Comparison of ENCODE assay signal across 9 cellular contexts in the genomic region with DNA sequence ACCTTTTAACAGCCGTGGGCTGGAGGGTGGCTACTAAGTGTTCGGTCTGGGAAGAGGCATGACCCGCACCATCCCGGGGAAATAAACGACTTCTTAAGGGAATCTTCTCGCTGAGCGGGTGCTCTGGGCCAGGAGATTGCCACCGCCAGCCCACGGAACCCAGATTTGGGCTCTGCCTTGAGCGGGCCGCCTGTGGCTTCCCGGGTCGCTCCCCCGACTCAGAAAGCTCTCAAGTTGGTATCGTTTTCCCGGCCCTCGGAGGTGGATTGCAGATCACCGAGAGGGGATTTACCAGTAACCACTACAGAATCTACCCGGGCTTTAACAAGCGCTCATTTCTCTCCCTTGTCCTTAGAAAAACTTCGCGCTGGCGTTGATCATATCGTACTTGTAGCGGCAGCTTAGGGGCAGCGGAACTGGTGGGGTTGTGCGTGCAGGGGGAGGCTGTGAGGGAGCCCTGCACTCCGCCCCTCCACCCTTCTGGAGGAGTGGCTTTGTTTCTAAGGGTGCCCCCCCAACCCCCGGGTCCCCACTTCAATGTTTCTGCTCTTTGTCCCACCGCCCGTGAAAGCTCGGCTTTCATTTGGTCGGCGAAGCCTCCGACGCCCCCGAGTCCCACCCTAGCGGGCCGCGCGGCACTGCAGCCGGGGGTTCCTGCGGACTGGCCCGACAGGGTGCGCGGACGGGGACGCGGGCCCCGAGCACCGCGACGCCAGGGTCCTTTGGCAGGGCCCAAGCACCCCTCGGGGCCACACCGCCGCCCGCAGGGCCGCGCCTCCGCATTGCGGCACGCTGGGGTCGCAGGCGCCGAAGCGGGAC. TPM values are rescaled to one million over a fixed set of nuclear protein-coding genes. Genes with fewer than 3 reads are reported as not detected.
DNase-seq lines count a peak whose midpoint lies in the region; ATAC-seq and TF ChIP-seq lines count a peak whose summit lies in the region.
"Had no signal": no experiment of that assay in that cellular context is flagged by ENCODE, and none has a peak within 500 bp of the region (broad histone marks: within the 10 kb centered on the region; RNA-seq: fewer than 3 reads in every experiment).

No MANE protein-coding gene starts in this region.

- H3K27ac Mint-ChIP-seq in HFFc6 (no peak overlapping the region), natural killer cell (peak overlapping the region; percentile 43 to 59)
- H3K27ac Mint-ChIP-seq in activated naive CD8-positive, alpha-beta T cell treated with anti-CD3 and anti-CD28 coated beads, Interleukin-2, amount 50 U/mL, for 24 hours: no peak overlapping the region

- ATAC-seq in activated naive CD8-positive, alpha-beta T cell treated with anti-CD3 and anti-CD28 coated beads, Interleukin-2, amount 50 U/mL, for 24 hours: no peak
- ATAC-seq in natural killer cell (no peak), HG02798 (IDR thresholded peaks at IDR 0.05; ENCODE audit: poor library complexity, unreplicated experiment) (no peak), HG03108 (IDR thresholded peaks at IDR 0.05; ENCODE audit: unreplicated experiment) (no peak)

- H3K36me3 Mint-ChIP-seq in HFFc6 (ENCODE audit: low read depth) (0 out of 2 replicates have a peak, but pooled peaks cover 4% of the 10 kb centered on the region), natural killer cell (no peaks in the 10 kb centered on the region)
- H3K36me3 Mint-ChIP-seq in activated naive CD8-positive, alpha-beta T cell treated with anti-CD3 and anti-CD28 coated beads, Interleukin-2, amount 50 U/mL, for 24 hours (ENCODE audit: low read depth): no peaks in the 10 kb centered on the region

- no peaks in the 10 kb centered on the region for H3K36me3 ChIP-seq in BE2C
- H3K36me3 ChIP-seq: adrenal gland had no signal

- no peak for DNase-seq in BE2C
- no peak for DNase-seq in HFFc6
- DNase-seq in activated naive CD8-positive, alpha-beta T cell treated with anti-CD3 and anti-CD28 coated beads, Interleukin-2, amount 50 U/mL, for 24 hours: peak; percentile 23
- DNase-seq in natural killer cell: peak; percentile 29
- no peak for DNase-seq in NOMO-1 treated with DMSO at 0.1 percent for 48 hours (lab: John Stamatoyannopoulos, UW; ENCODE audit: unreplicated experiment)
- DNase-seq in SHP77 treated with DMSO at 0.1 percent for 48 hours (lab: John Stamatoyannopoulos, UW): no peak

- TF ChIP-seq CTCF in BE2C (IDR thresholded peaks at IDR 0.05; ENCODE audit: low read depth, low read length): no peak; the same call in 1 of the 2 replicates
- no peak for TF ChIP-seq CTCF in HFFc6 (IDR thresholded peaks at IDR 0.05)
- no peak for TF ChIP-seq CTCF in natural killer cell (IDR thresholded peaks at IDR 0.05)

- peaks cover 3% of the 10 kb centered on the region; the same call in 1 of the 2 replicates for H3K9me3 ChIP-seq in BE2C
- H3K9me3 ChIP-seq: adrenal gland had no signal

- H3K27me3 Mint-ChIP-seq in HFFc6 (ENCODE audit: insufficient read depth) (peaks cover 22% of the 10 kb centered on the region), natural killer cell (ENCODE audit: low read depth in 2 of 2) (peaks cover 14 to 26% of the 10 kb centered on the region in 2 donors)
- peaks cover 47% of the 10 kb centered on the region for H3K27me3 Mint-ChIP-seq in activated naive CD8-positive, alpha-beta T cell treated with anti-CD3 and anti-CD28 coated beads, Interleukin-2, amount 50 U/mL, for 24 hours

- intact Hi-C loops in natural killer cell (cut with micrococcal nuclease): loop anchor here (2.0 to 5.0 kb wide), 2 partner anchors 96 to 154 kb away; no protein-coding TSS in a partner anchor

- H3K4me1 Mint-ChIP-seq in HFFc6 (ENCODE audit: low read depth): peaks cover 13% of the 10 kb centered on the region; the same call in 1 of the 2 replicates
- H3K4me1 Mint-ChIP-seq in activated naive CD8-positive, alpha-beta T cell treated with anti-CD3 and anti-CD28 coated beads, Interleukin-2, amount 50 U/mL, for 24 hours: peaks cover 33% of the 10 kb centered on the region
- peaks cover 21 to 35% of the 10 kb centered on the region in 2 donors for H3K4me1 Mint-ChIP-seq in natural killer cell

- H3K4me3 Mint-ChIP-seq in HFFc6 (peak overlapping the region; percentile 43; the same call in 1 of the 2 replicates), natural killer cell (peak overlapping the region; percentile 62)
- H3K4me3 Mint-ChIP-seq in activated naive CD8-positive, alpha-beta T cell treated with anti-CD3 and anti-CD28 coated beads, Interleukin-2, amount 50 U/mL, for 24 hours: peak overlapping the region; percentile 52

- H3K9me3 Mint-ChIP-seq in HFFc6: no peaks in the 10 kb centered on the region
- no peaks in the 10 kb centered on the region for H3K9me3 Mint-ChIP-seq in activated naive CD8-positive, alpha-beta T cell treated with anti-CD3 and anti-CD28 coated beads, Interleukin-2, amount 50 U/mL, for 24 hours
- no peaks in the 10 kb centered on the region for H3K9me3 Mint-ChIP-seq in natural killer cell

- peaks cover 49% of the 10 kb centered on the region for H3K27me3 ChIP-seq in BE2C

- H3K4me1 ChIP-seq in BE2C: peaks cover 5% of the 10 kb centered on the region; the same call in 1 of the 2 replicates

- H3K4me3 ChIP-seq in BE2C (ENCODE audit: low read depth, low read length): peak overlapping the region; percentile 60

RNA-seq across cellular contexts. Expression of a gene that starts 3.6 kb away (rescaled TPM):
- 226 TPM for polyA plus RNA-seq in BE2C (2012; ENCODE audit: insufficient read depth, insufficient read length, low read depth)
- total RNA-seq in HFFc6 (2021; fragmentation: NEBNext Ultra II Directional; extraction: Animal tissue kit (Norgen Biotek cat#: 25700)): 10 to 100 TPM; 18.2 to 20.2 (median 19.3) TPM
- total RNA-seq in natural killer cell: 100 to 1,000 TPM; 147 to 220 (median 217) TPM

RNA-seq across cellular contexts. Expression of a gene that starts 46.0 kb away (rescaled TPM):
- 54.5 TPM for polyA plus RNA-seq in BE2C (2012; ENCODE audit: insufficient read depth, insufficient read length, low read depth)
- 10 to 100 TPM in 1 of 6 experiments, 1 to 10 TPM in 5; 6.0 to 10.6 (median 8.1) TPM for total RNA-seq in HFFc6 (2021; fragmentation: NEBNext Ultra II Directional; extraction: Animal tissue kit (Norgen Biotek cat#: 25700))
- 1 to 10 TPM; 4.0 to 6.4 (median 5.8) TPM for total RNA-seq in natural killer cell

Comparison
In these comparisons a context has a peak if more than half of its experiments do, and no peak if none do; other contexts are left out.
1. DNase-seq: peak in activated naive CD8-positive, alpha-beta T cell treated with anti-CD3 and anti-CD28 coated beads, Interleukin-2, amount 50 U/mL, for 24 hours (single experiment) and natural killer cell (single experiment); none in BE2C (single experiment), HFFc6 (single experiment), NOMO-1 treated with DMSO at 0.1 percent for 48 hours (single experiment) and SHP77 treated with DMSO at 0.1 percent for 48 hours (single experiment).
2. H3K27ac Mint-ChIP-seq: peak in natural killer cell (2 of 2); none in HFFc6 (single experiment) and activated naive CD8-positive, alpha-beta T cell treated with anti-CD3 and anti-CD28 coated beads, Interleukin-2, amount 50 U/mL, for 24 hours (single experiment).
3. RNA of a gene that starts 3.6 kb away (total RNA-seq): 147 to 220 TPM in natural killer cell; 18.2 to 20.2 TPM in HFFc6; every median in the first group is over 4 times any median in the second.
4. Peak in every context shown above with its lines, with median percentiles within 50 percentile points of each other: H3K4me3 Mint-ChIP-seq.